Comparison of ENCODE assay signal across 8 cellular contexts in the genomic region with DNA sequence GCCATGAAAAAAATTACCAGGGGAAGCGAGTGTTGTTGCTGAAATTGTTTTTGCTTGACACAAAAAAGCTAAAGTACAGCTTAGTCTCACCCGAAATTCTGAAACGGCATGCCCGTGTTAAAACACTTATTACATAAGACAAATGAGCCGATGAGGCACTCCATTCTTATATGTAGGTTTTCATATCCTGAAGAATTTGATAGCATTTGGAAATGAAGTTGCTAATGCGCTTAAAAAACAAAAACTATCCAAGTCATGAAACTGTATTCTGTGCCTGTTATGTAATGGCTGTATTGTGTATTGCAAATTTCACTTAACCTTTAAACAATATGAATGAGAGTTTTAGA. TPM values are rescaled to one million over a fixed set of nuclear protein-coding genes. Genes with fewer than 3 reads are reported as not detected.
A peak's percentile ranks its signal among the peaks of the same experiment; 100 is the strongest.
DNase-seq lines count a peak whose midpoint lies in the region; ATAC-seq and TF ChIP-seq lines count a peak whose summit lies in the region.

No MANE protein-coding gene starts in this region.

- ATAC-seq in activated CD8-positive, alpha-beta T cell treated with anti-CD3 and anti-CD28 coated beads, Interleukin-2, amount 10 ng/mL, durations not matched to agents 7 days and 5 days: no peak

- in situ Hi-C loops in KBM-7 (cut with MboI; ENCODE audit: low pct_unique_long_range_greater_than_20kb, low sequenced_read_pairs): no loop called here

- H3K4me1 Mint-ChIP-seq in activated CD8-positive, alpha-beta T cell treated with anti-CD3 and anti-CD28 coated beads, Interleukin-2, amount 10 ng/mL, durations not matched to agents 7 days and 5 days (ENCODE audit: low read depth): peaks cover 27% of the 10 kb centered on the region

- peaks cover 9% of the 10 kb centered on the region for H3K27me3 Mint-ChIP-seq in activated CD8-positive, alpha-beta T cell treated with anti-CD3 and anti-CD28 coated beads, Interleukin-2, amount 10 ng/mL, durations not matched to agents 7 days and 5 days (ENCODE audit: low read depth)

- intact Hi-C loops in stomach (cut with DNase I; ENCODE audit: low total_unique reads): no loop called here

- peak overlapping the region; percentile 92 for H3K4me3 Mint-ChIP-seq in activated CD8-positive, alpha-beta T cell treated with anti-CD3 and anti-CD28 coated beads, Interleukin-2, amount 10 ng/mL, durations not matched to agents 7 days and 5 days

- no peaks in the 10 kb centered on the region for H3K9me3 ChIP-seq in iPS-20b (ENCODE audit: insufficient read depth, low read depth, low read length)
- no peaks in the 10 kb centered on the region for H3K9me3 ChIP-seq in stomach

- H3K36me3 Mint-ChIP-seq in activated CD8-positive, alpha-beta T cell treated with anti-CD3 and anti-CD28 coated beads, Interleukin-2, amount 10 ng/mL, durations not matched to agents 7 days and 5 days (ENCODE audit: low read depth): no peaks in the 10 kb centered on the region

- no peak for TF ChIP-seq CTCF in stomach (IDR thresholded peaks at IDR 0.05)

- TF ChIP-seq EP300 in stomach (IDR thresholded peaks at IDR 0.05): no peak

- 1 to 4% (median 1%) methylated on average over 6 of the region's 6 CpGs for WGBS in stomach, 5 donors

- no peaks in the 10 kb centered on the region for H3K36me3 ChIP-seq in iPS-20b (ENCODE audit: insufficient read depth, low read depth, low read length)
- H3K36me3 ChIP-seq in stomach: no peaks in the 10 kb centered on the region

- peak overlapping the region; percentile 85 for H3K4me3 ChIP-seq in iPS-20b (ENCODE audit: low read length)
- peak overlapping the region; percentile 72 to 92 (median 88) for H3K4me3 ChIP-seq in stomach

- POLR2A ChIA-PET in activated CD8-positive, alpha-beta T cell treated with anti-CD3 and anti-CD28 coated beads, Interleukin-2, amount 10 ng/mL, durations not matched to agents 7 days and 5 days (lab: Charles Lee): interaction anchor here (0.6 to 3.2 kb wide), 7 partner anchors 9 to 683 kb away, joined by 3 to 40 read pairs (median 12); partner anchors contain the start of gene HSPA13

- peak overlapping the region; percentile 59; the same call in 1 of the 2 replicates for H3K9ac ChIP-seq in iPS-20b (ENCODE audit: low read depth, low read length)

- CTCF ChIA-PET in activated CD8-positive, alpha-beta T cell treated with anti-CD3 and anti-CD28 coated beads, Interleukin-2, amount 10 ng/mL, durations not matched to agents 7 days and 5 days (lab: Charles Lee): interaction anchor here (1.0 kb wide), 1 partner anchor 61 kb away, joined by 3 read pairs; no protein-coding TSS in a partner anchor

- DNase-seq in NCI-H748 (lab: John Stamatoyannopoulos, UW; ENCODE audit: unreplicated experiment) (peak; percentile 36), NCI-H748 treated with DMSO at 0.1 percent for 48 hours (lab: John Stamatoyannopoulos, UW) (no peak), stomach (no peak), SK-N-DZ (ENCODE audit: low spot score) (no peak), SHP77 (lab: John Stamatoyannopoulos, UW) (no peak), KBM-7 (no peak)
- DNase-seq in activated CD8-positive, alpha-beta T cell treated with anti-CD3 and anti-CD28 coated beads, Interleukin-2, amount 10 ng/mL, durations not matched to agents 7 days and 5 days: no peak

- H3K27ac ChIP-seq in iPS-20b (ENCODE audit: low read length) (no peak overlapping the region), stomach (peak overlapping the region; percentile 95 to 100 (median 98))

- peaks cover 35% of the 10 kb centered on the region for H3K27me3 ChIP-seq in iPS-20b (ENCODE audit: insufficient read depth, low read length)
- no peaks in the 10 kb centered on the region for H3K27me3 ChIP-seq in stomach

- H3K27ac Mint-ChIP-seq in activated CD8-positive, alpha-beta T cell treated with anti-CD3 and anti-CD28 coated beads, Interleukin-2, amount 10 ng/mL, durations not matched to agents 7 days and 5 days: peak overlapping the region; percentile 97

- H3K9me3 Mint-ChIP-seq in activated CD8-positive, alpha-beta T cell treated with anti-CD3 and anti-CD28 coated beads, Interleukin-2, amount 10 ng/mL, durations not matched to agents 7 days and 5 days (ENCODE audit: insufficient read depth): no peaks in the 10 kb centered on the region

- H3K4me1 ChIP-seq in iPS-20b (ENCODE audit: insufficient read depth, low read length) (peaks cover 14% of the 10 kb centered on the region), stomach (peaks cover 13 to 34% (median 20%) of the 10 kb centered on the region in 4 donors)

- no peak for TF ChIP-seq POLR2A in stomach (IDR thresholded peaks at IDR 0.05)

RNA-seq across cellular contexts. Expression of gene NRIP1, which starts 1.4 kb away (rescaled TPM):
- total RNA-seq in activated CD8-positive, alpha-beta T cell treated with anti-CD3 and anti-CD28 coated beads, Interleukin-2, amount 10 ng/mL, durations not matched to agents 7 days and 5 days: 10 to 100 TPM; 18.9 to 20.1 TPM
- total RNA-seq in stomach: 10 to 100 TPM; 16.8 to 60.4 (median 22.6) TPM
- 1 to 10 TPM; 3.7 to 6.1 (median 3.8) TPM for polyA plus RNA-seq in stomach
- 18.6 and 18.9 TPM in 2 replicates for polyA plus RNA-seq in SK-N-DZ (2014; cell fraction: cytosol; rRNA removed)
- 16.3 and 17.7 TPM in 2 replicates for polyA plus RNA-seq in SK-N-DZ (2014; cell fraction: nucleus; rRNA removed)
